In the genomic region with DNA sequence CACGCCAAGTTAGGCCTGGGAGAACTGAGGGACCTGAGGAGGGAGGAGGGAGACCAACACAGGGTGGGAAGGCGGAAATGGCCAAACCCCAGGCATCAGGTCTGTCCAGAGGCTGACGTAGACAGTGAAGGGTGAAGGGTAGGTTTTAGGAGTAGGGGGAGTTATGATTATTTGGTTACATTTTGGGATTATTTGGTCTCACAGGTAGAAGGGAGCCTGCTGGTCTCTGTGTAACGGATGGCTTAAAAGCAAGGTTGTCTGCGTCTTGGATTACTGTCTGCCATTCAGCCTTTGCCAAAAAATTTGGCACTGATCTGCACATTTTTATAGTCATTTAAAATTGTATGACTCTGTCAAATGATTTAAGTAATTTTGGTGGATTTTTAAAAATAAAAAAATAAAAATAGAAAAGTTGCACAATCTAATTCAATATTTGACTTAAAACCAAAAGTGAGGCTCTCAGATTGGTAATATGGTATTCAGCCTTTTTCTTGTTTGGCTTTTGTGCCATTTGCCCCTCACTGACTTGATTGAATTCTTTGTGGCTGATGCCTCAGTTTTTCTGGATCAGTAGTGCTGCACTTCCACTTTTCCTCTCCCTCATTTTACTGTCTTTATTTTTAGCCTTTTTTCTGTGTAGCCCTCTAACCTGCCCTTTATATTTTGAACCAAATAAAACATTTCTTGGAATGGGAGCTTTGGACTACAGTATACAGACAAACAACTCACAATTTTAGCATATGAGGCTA, we compare ENCODE assay signal across 8 cellular contexts. TPM values are rescaled to one million over a fixed set of nuclear protein-coding genes. Genes with fewer than 3 reads are reported as not detected.
DNase-seq lines count a peak whose midpoint lies in the region; ATAC-seq, FAIRE-seq and TF ChIP-seq lines count a peak whose summit lies in the region.

No MANE protein-coding gene starts in this region.

- H4K8ac ChIP-seq in H1 (ENCODE audit: extremely low read depth, insufficient read depth, low read length), result peak overlapping the region; percentile 51

- H3K9me3 Mint-ChIP-seq in naive B cell, result no peaks in the 10 kb centered on the region

- CTCF ChIA-PET in H1 (lab: Charles Lee; ENCODE audit: partially characterized antibody), result interaction anchor here (0.7 to 2.3 kb wide), 5 partner anchors 10 to 95 kb away, joined by 3 to 18 read pairs (median 4); no protein-coding TSS in a partner anchor

- H4K20me1 ChIP-seq in H1 (replicated peaks in 1 of 2; ENCODE audit: control insufficient read depth in 1 of 2, insufficient read depth in 2 of 2, low read length in 2 of 2), result no peaks in the 10 kb centered on the region

- peaks cover 0 to 24% of the 10 kb centered on the region in 2 experiments; a peak in 2 of 4 replicates for H3K79me2 ChIP-seq in H1 (ENCODE audit: control insufficient read depth in 1 of 2, insufficient read depth in 2 of 2, low read length in 2 of 2)

- H3K27ac Mint-ChIP-seq in naive B cell, result peak overlapping the region; percentile 93 to 98 (median 97)

- H4K91ac ChIP-seq in H1 (replicated peaks; ENCODE audit: insufficient read length, low read length), result peak overlapping the region; percentile 10

- no peak for TF ChIP-seq RAD21 in H1 (IDR thresholded peaks at IDR 0.05 in 1 of 2, conservative IDR thresholded peaks at IDR 0.05 in 1 of 2; ENCODE audit: low read depth in 2 of 2, low read length in 2 of 2)

- peak overlapping the region; percentile 86 to 99 (median 98) for H3K4me3 Mint-ChIP-seq in naive B cell

- peak overlapping the region; percentile 82; the same call in 1 of the 2 replicates for H3K18ac ChIP-seq in H1 (ENCODE audit: extremely low read depth, low read length)

- H3K4me1 ChIP-seq in H1 (replicated peaks in 1 of 4; ENCODE audit: control insufficient read depth in 3 of 4, insufficient read depth in 4 of 4, low read length in 3 of 4), result peaks cover 0 to 5% (median 0%) of the 10 kb centered on the region in 4 experiments; a peak in 2 of 7 replicates

- H3K14ac ChIP-seq in H1 (ENCODE audit: insufficient read length), result no peak overlapping the region

- no peak; a peak in 1 of 3 replicates for TF ChIP-seq POLR2A in H1 (IDR thresholded peaks at IDR 0.05; ENCODE audit: control extremely low read depth in 1 of 2, low read depth in 2 of 2, low read length in 2 of 2)
- no peak for TF ChIP-seq POLR2A in GM18505 (IDR thresholded peaks at IDR 0.05; ENCODE audit: borderline replicate concordance, extremely low read depth, insufficient read depth, insufficient read length)

- H3K79me1 ChIP-seq in H1 (ENCODE audit: low read depth, low read length), result no peaks in the 10 kb centered on the region

- H3K27me3 ChIP-seq in H1 (replicated peaks in 1 of 4; ENCODE audit: control insufficient read depth in 3 of 4, extremely low read depth in 1 of 4, insufficient read depth in 3 of 4, low read length in 3 of 4), result no peaks in the 10 kb centered on the region

- no peak for FAIRE-seq in H1 (lab: Jason Lieb, UNC)

- peak overlapping the region; percentile 84 for H2BK12ac ChIP-seq in H1 (ENCODE audit: low read depth, low read length)

- peak overlapping the region; percentile 90 to 97 for H3K4me2 ChIP-seq in H1 (ENCODE audit: insufficient read depth in 1 of 2, low read depth in 2 of 2, low read length in 2 of 2)

- H2AK5ac ChIP-seq in H1 (ENCODE audit: low read depth, low read length), result no peak overlapping the region

- H3K4ac ChIP-seq in H1 (replicated peaks; ENCODE audit: insufficient read length, low read depth, low read length), result no peak overlapping the region

- H3K27me3 Mint-ChIP-seq in naive B cell, result no peaks in the 10 kb centered on the region

- ATAC-seq in HG02759 (IDR thresholded peaks at IDR 0.05; ENCODE audit: unreplicated experiment) (peak; percentile 45), naive B cell (ENCODE audit: low read depth in 2 of 2) (peak; percentile 3 to 6), GM18505 (IDR thresholded peaks at IDR 0.05; ENCODE audit: unreplicated experiment) (no peak)

- H2BK15ac ChIP-seq in H1 (ENCODE audit: low read length), result 0 out of 2 replicates have a peak overlapping the region, but pooled peaks have one; percentile 18

- H2AFZ ChIP-seq in H1 (ENCODE audit: low read length), result peak overlapping the region; percentile 54; the same call in 1 of the 2 replicates

- peak; percentile 80 for DNase-seq in NCI-H146 (lab: John Stamatoyannopoulos, UW)
- no peak for DNase-seq in NCI-H146 treated with DMSO at 0.1 percent for 48 hours (lab: John Stamatoyannopoulos, UW; ENCODE audit: unreplicated experiment)
- DNase-seq in OCI-M1 (lab: John Stamatoyannopoulos, UW), result peak; percentile 31
- DNase-seq in H1 (ENCODE audit: low read depth in 1 of 2, low spot score in 2 of 2), result no peak
- no peak for DNase-seq in naive B cell
- no peak for DNase-seq in stimulated activated CD4-positive, alpha-beta T cell treated with anti-CD3 and anti-CD28 coated beads, Interleukin-1b, Interleukin-23, amount 100 ng/mL, for 48 hours

- H3K56ac ChIP-seq in H1 (replicated peaks; ENCODE audit: insufficient read length, low read depth, low read length), result peak overlapping the region; percentile 85

- H3K23me2 ChIP-seq in H1 (ENCODE audit: low read depth, low read length), result no peaks in the 10 kb centered on the region; the same call in 1 of the 2 replicates

- H3K9ac ChIP-seq in H1 (replicated peaks in 1 of 4; ENCODE audit: extremely low read depth in 1 of 4, low read depth in 3 of 4, low read length in 3 of 4), result peak overlapping the region in 3 of 4 experiments; percentile 70 to 76 (median 73); a peak in 6 of 7 replicates

- peaks cover 48 to 70% (median 64%) of the 10 kb centered on the region in 3 donors for H3K4me1 Mint-ChIP-seq in naive B cell

- H2BK20ac ChIP-seq in H1 (ENCODE audit: low read length), result no peak overlapping the region

- POLR2A ChIA-PET in H1 (lab: Charles Lee; ENCODE audit: partially characterized antibody), result interaction anchor here (0.7 to 2.2 kb wide), 6 partner anchors 8 to 25 kb away, joined by 5 to 11 read pairs (median 8); a partner anchor contains a TSS

- 10% methylated on average over 5 of the region's 5 CpGs; no CpG with 5 or more reads in 1 of the 2 experiments for WGBS in H1 (ENCODE audit: extremely low coverage in 1 of 2, insufficient coverage in 1 of 2, insufficient read length in 1 of 2, insufficient replicate concordance in 2 of 2, low coverage in 1 of 2, low lambda C conversion rate in 2 of 2, missing lambda C conversion rate in 1 of 2), 2 experiments

- no peak for TF ChIP-seq EP300 in H1 (IDR thresholded peaks at IDR 0.05; ENCODE audit: borderline replicate concordance in 1 of 2, low read depth in 2 of 2, low read length in 2 of 2)

- H3K27ac ChIP-seq in H1 (ENCODE audit: low read depth, low read length), result peak overlapping the region; percentile 81

- H3K36me3 ChIP-seq in H1 (ENCODE audit: control insufficient read depth in 2 of 4, insufficient read depth in 4 of 4, low read length in 3 of 4), result peaks cover 0 to 7% (median 6%) of the 10 kb centered on the region in 4 experiments; a peak in 5 of 8 replicates

- no peaks in the 10 kb centered on the region for H3K9me3 ChIP-seq in H1 (ENCODE audit: insufficient read depth in 2 of 2, low read depth in 1 of 2, low read length in 1 of 2)

- H3K23ac ChIP-seq in H1 (ENCODE audit: insufficient read length), result no peak overlapping the region

- H4K5ac ChIP-seq in H1 (ENCODE audit: insufficient read length, low read depth, low read length), result peak overlapping the region; percentile 70

- peak overlapping the region; percentile 85 to 92 (median 90) for H3K4me3 ChIP-seq in H1 (ENCODE audit: extremely low read depth in 1 of 4, insufficient read depth in 2 of 4, low read depth in 3 of 4, low read length in 4 of 4)

- peaks cover under 1 to 10% of the 10 kb centered on the region in 2 donors for H3K36me3 Mint-ChIP-seq in naive B cell

- H2BK5ac ChIP-seq in H1 (ENCODE audit: low read depth, low read length), result peak overlapping the region; percentile 91

- no peak for TF ChIP-seq CTCF in H1 (IDR thresholded peaks at IDR 0.05; ENCODE audit: control extremely low read depth in 1 of 3, insufficient read depth in 1 of 3, low read depth in 1 of 3, low read length in 3 of 3)

- H2BK120ac ChIP-seq in H1 (replicated peaks; ENCODE audit: low read depth, low read length), result no peak overlapping the region

RNA-seq across cellular contexts. Expression of a gene that starts 3.6 kb away (rescaled TPM):
- not detected in 2 replicates for total RNA-seq in H1 (2021; fragmentation: NEBNext Ultra II Directional; extraction: Animal tissue kit (Norgen Biotek cat#: 25700))
- polyA plus RNA-seq in H1 (2011; rRNA removed), result 0.53 and 1.3 TPM in 2 replicates
- 0.72 TPM for polyA plus RNA-seq in H1 (2011; cell fraction: cytosol; rRNA removed)
- 0.56 TPM for polyA plus RNA-seq in H1 (2011; cell fraction: nucleus; rRNA removed)
- 0.46 to 0.97 TPM in 2 of 4 replicates, not detected in the others for polyA plus RNA-seq in H1 (2012, experiment 1 of 2)
- 0.96 TPM for polyA plus RNA-seq in H1 (2012, experiment 2 of 2)
- 0.49 TPM for polyA plus RNA-seq in H1 (2013, experiment 1 of 2)
- polyA plus RNA-seq in H1 (2013, experiment 2 of 2), result 0.81 TPM
- 0.49 and 0.79 TPM in 2 replicates for polyA minus RNA-seq in H1 (2011; rRNA and poly(A)+ RNA removed)
- not detected for polyA minus RNA-seq in H1 (2011; cell fraction: cytosol; rRNA and poly(A)+ RNA removed)
- not detected for polyA minus RNA-seq in H1 (2011; cell fraction: nucleus; rRNA and poly(A)+ RNA removed)
- 1 to 10 TPM in 5 of 6 donors, not detected in 1; 2.1 to 7.2 (median 3.6) TPM for polyA plus RNA-seq in naive B cell (ENCODE audit: low read depth in 6 of 6)

RNA-seq across cellular contexts. Expression of a gene that starts 8.6 kb away (rescaled TPM):
- total RNA-seq in H1 (2021; fragmentation: NEBNext Ultra II Directional; extraction: Animal tissue kit (Norgen Biotek cat#: 25700)), result 21.8 and 22.7 TPM in 2 replicates
- 11.8 and 13.9 TPM in 2 replicates for polyA plus RNA-seq in H1 (2011; rRNA removed)
- 14.5 TPM for polyA plus RNA-seq in H1 (2011; cell fraction: cytosol; rRNA removed)
- polyA plus RNA-seq in H1 (2011; cell fraction: nucleus; rRNA removed), result 17.8 TPM
- 11.9 to 15.9 TPM (median 14.9 TPM) in 4 replicates for polyA plus RNA-seq in H1 (2012, experiment 1 of 2)
- 9.5 TPM for polyA plus RNA-seq in H1 (2012, experiment 2 of 2)
- 10.0 TPM for polyA plus RNA-seq in H1 (2013, experiment 1 of 2)
- polyA plus RNA-seq in H1 (2013, experiment 2 of 2), result 9.3 TPM
- polyA minus RNA-seq in H1 (2011; rRNA and poly(A)+ RNA removed), result 24.8 and 26.1 TPM in 2 replicates
- 10.4 TPM for polyA minus RNA-seq in H1 (2011; cell fraction: cytosol; rRNA and poly(A)+ RNA removed)
- 16.7 TPM for polyA minus RNA-seq in H1 (2011; cell fraction: nucleus; rRNA and poly(A)+ RNA removed)
- polyA plus RNA-seq in naive B cell (ENCODE audit: low read depth in 6 of 6), result 10 to 100 TPM in 1 of 6 donors, 1 to 10 TPM in 5; 1.9 to 14.2 (median 6.9) TPM

RNA-seq across cellular contexts. Expression of a gene that starts 8.7 kb away (rescaled TPM):
- total RNA-seq in H1 (2021; fragmentation: NEBNext Ultra II Directional; extraction: Animal tissue kit (Norgen Biotek cat#: 25700)), result 69.1 and 71.9 TPM in 2 replicates
- 64.2 and 81.4 TPM in 2 replicates for polyA plus RNA-seq in H1 (2011; rRNA removed)
- 87.4 TPM for polyA plus RNA-seq in H1 (2011; cell fraction: cytosol; rRNA removed)
- 241 TPM for polyA plus RNA-seq in H1 (2011; cell fraction: nucleus; rRNA removed)
- 67.1 to 85.0 TPM (median 79.7 TPM) in 4 replicates for polyA plus RNA-seq in H1 (2012, experiment 1 of 2)
- polyA plus RNA-seq in H1 (2012, experiment 2 of 2), result 57.6 TPM
- 48.6 TPM for polyA plus RNA-seq in H1 (2013, experiment 1 of 2)
- polyA plus RNA-seq in H1 (2013, experiment 2 of 2), result 44.0 TPM
- 132 and 143 TPM in 2 replicates for polyA minus RNA-seq in H1 (2011; rRNA and poly(A)+ RNA removed)
- 39.7 TPM for polyA minus RNA-seq in H1 (2011; cell fraction: cytosol; rRNA and poly(A)+ RNA removed)
- polyA minus RNA-seq in H1 (2011; cell fraction: nucleus; rRNA and poly(A)+ RNA removed), result 91.8 TPM
- polyA plus RNA-seq in naive B cell (ENCODE audit: low read depth in 6 of 6), result 10 to 100 TPM; 31.7 to 49.1 (median 39.0) TPM

RNA-seq across cellular contexts. Expression of a gene that starts 25.2 kb away (rescaled TPM):
- 24.4 and 26.5 TPM in 2 replicates for total RNA-seq in H1 (2021; fragmentation: NEBNext Ultra II Directional; extraction: Animal tissue kit (Norgen Biotek cat#: 25700))
- 25.7 and 29.1 TPM in 2 replicates for polyA plus RNA-seq in H1 (2011; rRNA removed)
- polyA plus RNA-seq in H1 (2011; cell fraction: cytosol; rRNA removed), result 20.3 TPM
- polyA plus RNA-seq in H1 (2011; cell fraction: nucleus; rRNA removed), result 21.4 TPM
- polyA plus RNA-seq in H1 (2012, experiment 1 of 2), result 20.6 to 25.5 TPM (median 24.4 TPM) in 4 replicates
- polyA plus RNA-seq in H1 (2012, experiment 2 of 2), result 33.8 TPM
- polyA plus RNA-seq in H1 (2013, experiment 1 of 2), result 17.0 TPM
- polyA plus RNA-seq in H1 (2013, experiment 2 of 2), result 16.9 TPM
- polyA minus RNA-seq in H1 (2011; rRNA and poly(A)+ RNA removed), result 11.0 and 12.0 TPM in 2 replicates
- polyA minus RNA-seq in H1 (2011; cell fraction: cytosol; rRNA and poly(A)+ RNA removed), result 10.3 TPM
- 10.2 TPM for polyA minus RNA-seq in H1 (2011; cell fraction: nucleus; rRNA and poly(A)+ RNA removed)
- polyA plus RNA-seq in naive B cell (ENCODE audit: low read depth in 6 of 6), result 10 to 100 TPM; 24.8 to 41.0 (median 33.2) TPM

RNA-seq across cellular contexts. Expression of a gene that starts 25.7 kb away (rescaled TPM):
- 87.9 and 90.1 TPM in 2 replicates for total RNA-seq in H1 (2021; fragmentation: NEBNext Ultra II Directional; extraction: Animal tissue kit (Norgen Biotek cat#: 25700))
- 28.1 and 42.4 TPM in 2 replicates for polyA plus RNA-seq in H1 (2011; rRNA removed)
- 33.0 TPM for polyA plus RNA-seq in H1 (2011; cell fraction: cytosol; rRNA removed)
- polyA plus RNA-seq in H1 (2011; cell fraction: nucleus; rRNA removed), result 67.3 TPM
- polyA plus RNA-seq in H1 (2012, experiment 1 of 2), result 50.9 to 99.1 TPM (median 96.6 TPM) in 4 replicates
- 50.7 TPM for polyA plus RNA-seq in H1 (2012, experiment 2 of 2)
- 22.9 TPM for polyA plus RNA-seq in H1 (2013, experiment 1 of 2)
- polyA plus RNA-seq in H1 (2013, experiment 2 of 2), result 19.0 TPM
- 155 and 174 TPM in 2 replicates for polyA minus RNA-seq in H1 (2011; rRNA and poly(A)+ RNA removed)
- polyA minus RNA-seq in H1 (2011; cell fraction: cytosol; rRNA and poly(A)+ RNA removed), result 128 TPM
- 53.8 TPM for polyA minus RNA-seq in H1 (2011; cell fraction: nucleus; rRNA and poly(A)+ RNA removed)
- 100 to 1,000 TPM in 1 of 6 donors, 10 to 100 TPM in 5; 15.6 to 128 (median 42.4) TPM for polyA plus RNA-seq in naive B cell (ENCODE audit: low read depth in 6 of 6)

Comparison
In these comparisons a context has a peak if more than half of its experiments do, and no peak if none do; other contexts are left out.
1. DNase-seq: peak in NCI-H146 (single experiment) and OCI-M1 (single experiment); none in NCI-H146 treated with DMSO at 0.1 percent for 48 hours (single experiment), H1 (0 of 2), naive B cell (single experiment) and stimulated activated CD4-positive, alpha-beta T cell treated with anti-CD3 and anti-CD28 coated beads, Interleukin-1b, Interleukin-23, amount 100 ng/mL, for 48 hours (single experiment).